ENCODE assay signal across 7 cellular contexts in the genomic region with DNA sequence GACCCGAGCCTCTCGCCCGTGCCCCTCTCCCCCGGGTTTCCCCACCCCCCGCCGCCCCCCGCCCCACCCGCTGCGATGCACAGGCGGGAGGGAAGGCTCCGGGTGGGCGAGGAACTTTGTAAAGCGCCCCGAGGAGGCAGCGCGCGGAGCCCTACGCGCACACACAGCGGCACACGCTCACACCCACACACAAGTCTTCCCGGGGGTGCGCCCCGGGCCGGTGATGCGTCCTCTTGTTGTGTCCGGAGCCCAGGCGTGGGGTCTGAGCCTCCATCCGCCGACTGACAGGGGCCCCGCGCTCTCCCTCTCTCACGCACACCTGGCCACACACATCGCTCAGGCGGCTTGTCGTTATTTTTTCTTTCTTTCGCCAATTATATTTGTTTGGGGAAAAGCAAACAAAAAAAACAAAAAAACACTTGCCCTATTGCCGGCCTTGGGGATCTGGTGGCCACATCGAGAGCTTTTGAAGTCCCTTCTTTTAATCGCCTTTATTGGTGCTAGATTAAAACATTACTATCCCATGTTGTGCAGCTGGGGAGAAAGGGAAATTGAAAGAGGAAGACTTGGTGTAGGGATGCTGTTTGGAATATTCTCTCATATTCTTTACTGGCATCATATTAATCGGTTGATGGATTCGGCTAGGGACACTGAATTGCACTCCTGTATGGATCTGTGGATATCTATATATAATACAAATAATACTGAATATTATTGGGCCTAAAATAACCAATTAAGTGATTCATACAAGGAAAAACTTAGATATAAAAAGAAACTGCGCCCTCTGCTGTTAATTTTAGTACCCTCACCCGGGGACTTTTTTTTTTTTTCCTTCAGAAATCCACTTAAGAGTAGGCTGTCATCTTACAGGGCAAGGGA. TPM values are rescaled to one million over a fixed set of nuclear protein-coding genes. Genes with fewer than 3 reads are reported as not detected.
DNase-seq lines count a peak whose midpoint lies in the region; ATAC-seq and TF ChIP-seq lines count a peak whose summit lies in the region.

No MANE protein-coding gene starts in this region.

- H3K4me3 Mint-ChIP-seq in activated CD8-positive, alpha-beta T cell treated with anti-CD3 and anti-CD28 coated beads, Interleukin-2, amount 10 ng/mL, durations not matched to agents 7 days and 5 days: peak overlapping the region; percentile 72

- H3K9me3 Mint-ChIP-seq in activated CD8-positive, alpha-beta T cell treated with anti-CD3 and anti-CD28 coated beads, Interleukin-2, amount 10 ng/mL, durations not matched to agents 7 days and 5 days (ENCODE audit: insufficient read depth): no peaks in the 10 kb centered on the region

- in situ Hi-C loops in G401 (cut with HindIII; ENCODE audit: low sequenced_read_pairs): no loop called here

- ATAC-seq in HCT116: no peak
- peak; percentile 59 for ATAC-seq in activated CD8-positive, alpha-beta T cell treated with anti-CD3 and anti-CD28 coated beads, Interleukin-2, amount 10 ng/mL, durations not matched to agents 7 days and 5 days
- ATAC-seq in aorta (ENCODE audit: low FRiP score): peak; percentile 57

- POLR2A ChIA-PET in HCT116 (lab: Charles Lee): no interaction called here
- POLR2A ChIA-PET in activated CD8-positive, alpha-beta T cell treated with anti-CD3 and anti-CD28 coated beads, Interleukin-2, amount 10 ng/mL, durations not matched to agents 7 days and 5 days (lab: Charles Lee): no interaction called here

- H3K27ac ChIP-seq in HCT116 (ENCODE audit: low read depth, low read length) (no peak overlapping the region), muscle layer of colon (ENCODE audit: low read depth, low read length) (peak overlapping the region; percentile 63), aorta (ENCODE audit: low read depth in 1 of 2, low read length in 2 of 2) (no peak overlapping the region)

- 0 to 1% methylated on average over 36 to 44 of the region's 44 CpGs for WGBS in aorta, 2 donors

- peaks cover 21% of the 10 kb centered on the region for H3K4me1 Mint-ChIP-seq in activated CD8-positive, alpha-beta T cell treated with anti-CD3 and anti-CD28 coated beads, Interleukin-2, amount 10 ng/mL, durations not matched to agents 7 days and 5 days (ENCODE audit: low read depth)

- TF ChIP-seq POLR2A in HCT116 (IDR thresholded peaks at IDR 0.05; ENCODE audit: borderline replicate concordance, extremely low read depth, insufficient read depth, insufficient read length): no peak

- H3K79me2 ChIP-seq in HCT116 (ENCODE audit: insufficient read depth, low read length): no peaks in the 10 kb centered on the region

- CTCF ChIA-PET in HCT116 (lab: Charles Lee): no interaction called here
- CTCF ChIA-PET in activated CD8-positive, alpha-beta T cell treated with anti-CD3 and anti-CD28 coated beads, Interleukin-2, amount 10 ng/mL, durations not matched to agents 7 days and 5 days (lab: Charles Lee): interaction anchor here (0.5 to 1.5 kb wide), 2 partner anchors 10 to 644 kb away, joined by 3 to 4 read pairs; no protein-coding TSS in a partner anchor

- H3K4me2 ChIP-seq in HCT116 (ENCODE audit: low read length): no peak overlapping the region

- H3K4me1 ChIP-seq in HCT116 (ENCODE audit: control insufficient read depth in 1 of 2, insufficient read depth in 2 of 2, low read length in 2 of 2) (no peaks in the 10 kb centered on the region), muscle layer of colon (ENCODE audit: insufficient read depth, low read length) (peaks cover 4% of the 10 kb centered on the region), aorta (ENCODE audit: control insufficient read depth in 1 of 2, insufficient read depth in 2 of 2, low read length in 2 of 2) (no peaks in the 10 kb centered on the region)

- H2AFZ ChIP-seq in HCT116 (ENCODE audit: low read depth, low read length, poor library complexity, severe bottlenecking): no peak overlapping the region

- H3K9me3 ChIP-seq in HCT116 (ENCODE audit: control insufficient read depth in 1 of 2, insufficient read depth in 1 of 2, low read depth in 1 of 2, low read length in 2 of 2) (no peaks in the 10 kb centered on the region; a peak in 1 of 4 replicates), muscle layer of colon (ENCODE audit: low read length) (no peaks in the 10 kb centered on the region), aorta (ENCODE audit: control insufficient read depth, low read length) (no peaks in the 10 kb centered on the region)

- peak; percentile 4 to 55 (median 32); a peak in 3 of 6 replicates for TF ChIP-seq CTCF in HCT116 (IDR thresholded peaks at IDR 0.05 in 2 of 3, conservative IDR thresholded peaks at IDR 0.05 in 1 of 3; ENCODE audit: borderline replicate concordance in 1 of 3, insufficient read depth in 1 of 3, low read depth in 2 of 3, low read length in 2 of 3)

- H3K36me3 Mint-ChIP-seq in activated CD8-positive, alpha-beta T cell treated with anti-CD3 and anti-CD28 coated beads, Interleukin-2, amount 10 ng/mL, durations not matched to agents 7 days and 5 days (ENCODE audit: low read depth): no peaks in the 10 kb centered on the region

- intact Hi-C loops in HCT116 (cut with micrococcal nuclease) (no loop called here), aorta (cut with DNase I) (no loop called here)

- DNase-seq in G401 (ENCODE audit: low spot score) (peak; percentile 77), HCT116 (ENCODE audit: low read depth, low spot score) (peak; percentile 16), NCI-H2029 treated with DMSO at 0.1 percent for 48 hours (lab: John Stamatoyannopoulos, UW) (peak; percentile 8), fibroblast of gingiva (ENCODE audit: low read depth) (peak; percentile 62), aorta (peak in 1 of 2 donors; percentile 76)
- DNase-seq in activated CD8-positive, alpha-beta T cell treated with anti-CD3 and anti-CD28 coated beads, Interleukin-2, amount 10 ng/mL, durations not matched to agents 7 days and 5 days: no peak

- H3K4me3 ChIP-seq in HCT116 (replicated peaks in 1 of 2; ENCODE audit: low read depth in 1 of 2, low read length in 2 of 2): no peak overlapping the region
- peak overlapping the region; percentile 65 to 80 for H3K4me3 ChIP-seq in muscle layer of colon (ENCODE audit: low read depth in 1 of 2, low read length in 2 of 2)
- H3K4me3 ChIP-seq in aorta (ENCODE audit: low read length in 2 of 2): peak overlapping the region; percentile 52 to 84

- H3K9me2 ChIP-seq in HCT116 (ENCODE audit: insufficient read depth): no peaks in the 10 kb centered on the region

- H3K27ac Mint-ChIP-seq in activated CD8-positive, alpha-beta T cell treated with anti-CD3 and anti-CD28 coated beads, Interleukin-2, amount 10 ng/mL, durations not matched to agents 7 days and 5 days: no peak overlapping the region

- H3K36me3 ChIP-seq in HCT116 (ENCODE audit: control insufficient read depth in 1 of 2, insufficient read depth in 2 of 2, low read length in 2 of 2) (no peaks in the 10 kb centered on the region), muscle layer of colon (ENCODE audit: insufficient read depth, low read length) (no peaks in the 10 kb centered on the region), aorta (ENCODE audit: control insufficient read depth in 1 of 2, insufficient read depth in 2 of 2, low read length in 1 of 2) (no peaks in the 10 kb centered on the region)

- no TSS peak for BruUV-seq in HCT116 (replicated peaks; lab: Mats Ljungman, UMichigan)

- H3K9ac ChIP-seq in HCT116 (ENCODE audit: low read length): no peak overlapping the region
- peak overlapping the region; percentile 61 for H3K9ac ChIP-seq in muscle layer of colon (ENCODE audit: low read length)

- peak; percentile 18; the same call in 1 of the 2 replicates for TF ChIP-seq RAD21 in HCT116 (IDR thresholded peaks at IDR 0.05; ENCODE audit: low read depth)

- RAD21 ChIA-PET in HCT116 (lab: Charles Lee; ENCODE audit: low non-redundant PET in 1 of 2, low total read pairs in 2 of 2, uncharacterized antibody in 2 of 2, unreplicated experiment in 2 of 2): no interaction called here

- H4K20me1 ChIP-seq in HCT116 (ENCODE audit: insufficient read depth): no peaks in the 10 kb centered on the region

- H3K27me3 ChIP-seq in HCT116 (ENCODE audit: insufficient read depth, low read length): no peaks in the 10 kb centered on the region
- H3K27me3 ChIP-seq in muscle layer of colon (ENCODE audit: control insufficient read depth in 1 of 2, insufficient read depth in 2 of 2, low read length in 2 of 2): peaks cover 0 to 13% of the 10 kb centered on the region in 2 donors
- H3K27me3 ChIP-seq in aorta (ENCODE audit: control insufficient read depth in 1 of 2, insufficient read depth in 2 of 2, low read length in 1 of 2): peaks cover 0 to 2% of the 10 kb centered on the region in 2 donors

- H3K27me3 Mint-ChIP-seq in activated CD8-positive, alpha-beta T cell treated with anti-CD3 and anti-CD28 coated beads, Interleukin-2, amount 10 ng/mL, durations not matched to agents 7 days and 5 days (ENCODE audit: low read depth): peaks cover 35% of the 10 kb centered on the region

TF ChIP-seq in HCT116, 20 proteins besides CTCF, POLR2A, EP300 and RAD21:
- TF ChIP-seq EGR1 (IDR thresholded peaks at IDR 0.05; ENCODE audit: low read depth): no peak
- TF ChIP-seq SIN3A (IDR thresholded peaks at IDR 0.05; ENCODE audit: low read depth): no peak
TF ChIP-seq in HCT116: peak in this region for 0.

RNA-seq across cellular contexts. Expression of a gene that starts 0.9 kb away (rescaled TPM):
- 16.3 and 30.4 TPM in 2 replicates for total RNA-seq in G401 (2014; rRNA removed; shearing (Covaris generic))
- not detected for total RNA-seq in HCT116 (2021; ENCODE audit: unreplicated experiment)
- polyA plus RNA-seq in HCT116 (2012): not detected in 2 replicates
- not detected for total RNA-seq in activated CD8-positive, alpha-beta T cell treated with anti-CD3 and anti-CD28 coated beads, Interleukin-2, amount 10 ng/mL, durations not matched to agents 7 days and 5 days
- 1 to 10 TPM; 1.0 to 1.8 TPM for total RNA-seq in aorta
- not detected for polyA plus RNA-seq in aorta

Comparison
In these comparisons a context has a peak if more than half of its experiments do, and no peak if none do; other contexts are left out.
1. H3K4me3 ChIP-seq: peak in muscle layer of colon (2 of 2) and aorta (2 of 2); none in HCT116 (0 of 2).